In the genomic region with DNA sequence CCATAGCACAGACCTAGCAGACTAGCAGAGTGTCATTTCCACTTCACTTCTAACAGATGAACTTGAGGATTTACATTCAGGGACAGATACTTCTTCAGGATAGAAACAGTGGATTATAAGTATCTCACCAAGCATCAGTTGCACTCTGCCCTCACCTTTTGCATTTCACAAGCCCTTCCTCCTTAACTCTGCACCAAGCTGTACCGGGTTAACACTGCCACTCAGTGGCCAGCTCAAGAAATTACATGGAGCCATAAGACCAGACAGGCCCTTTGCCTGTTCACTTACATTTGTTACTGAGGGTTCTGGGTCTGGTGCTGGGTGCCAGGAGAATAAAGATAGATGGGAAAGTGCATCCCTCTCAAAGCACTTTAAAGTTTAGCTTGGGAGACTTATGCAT, we compare ENCODE assay signal across 1 cellular context.
TF ChIP-seq lines count a peak whose summit lies in the region.

No MANE protein-coding gene starts in this region.

TF ChIP-seq in HEK293T, 16 proteins besides CTCF, POLR2A, EP300 and RAD21 (continued from another document):
- TF ChIP-seq BHLHE40 (IDR thresholded peaks at IDR 0.05; ENCODE audit: borderline replicate concordance) = no peak
